9 cellular contexts compared by ENCODE assay signal in genomic region chr10:69636626-69637550, GRCh38. TPM values are rescaled to one million over a fixed set of nuclear protein-coding genes. Genes with fewer than 3 reads are reported as not detected.
A peak's percentile ranks its signal among the peaks of the same experiment; 100 is the strongest.
DNase-seq lines count a peak whose midpoint lies in the region; ATAC-seq and TF ChIP-seq lines count a peak whose summit lies in the region.
"Had no signal": no experiment of that assay in that cellular context is flagged by ENCODE, and none has a peak within 500 bp of the region (broad histone marks: within the 10 kb centered on the region; RNA-seq: fewer than 3 reads in every experiment).

No MANE protein-coding gene starts in this region.

- WGBS in SK-N-SH (ENCODE audit: low lambda C conversion rate) = 51% methylated on average over 8 of the region's 9 CpGs

- H3F3A ChIP-seq in SK-N-SH (replicated peaks; ENCODE audit: insufficient read depth) = peaks cover 8% of the 10 kb centered on the region

- no peak overlapping the region for H3K4me2 ChIP-seq in SK-N-SH

- peak; percentile 38 for TF ChIP-seq RAD21 in SK-N-SH (IDR thresholded peaks at IDR 0.05; ENCODE audit: low read length)

- DNase-seq in stimulated activated CD4-positive, alpha-beta T cell treated with anti-CD3 and anti-CD28 coated beads, Interleukin-15, amount 100 ng/mL, for 24 hours = peak; percentile 24
- DNase-seq in stimulated activated CD4-positive, alpha-beta T cell treated with anti-CD3 and anti-CD28 coated beads, Interleukin-1b, Interleukin-23, amount 100 ng/mL, for 48 hours = no peak
- DNase-seq in SK-N-SH = no peak
- DNase-seq in fibroblast of villous mesenchyme (ENCODE audit: low read depth) = no peak
- DNase-seq in upper lobe of right lung = no peak
- no peak for DNase-seq in pons (ENCODE audit: low spot score)
- no peak for DNase-seq in NCI-H345 treated with DMSO at 0.1 percent for 48 hours (lab: John Stamatoyannopoulos, UW; ENCODE audit: unreplicated experiment)

- H3K4me3 ChIP-seq in SK-N-SH (ENCODE audit: low read depth in 2 of 2, low read length in 1 of 2) (no peak overlapping the region), fibroblast of villous mesenchyme (ENCODE audit: low read depth, low read length) (no peak overlapping the region), upper lobe of right lung (no peak overlapping the region)
- H3K4me3 ChIP-seq: breast epithelium had no signal

- no peaks in the 10 kb centered on the region for H3K9me2 ChIP-seq in SK-N-SH

- no peak overlapping the region for H3K9ac ChIP-seq in SK-N-SH

- peak; percentile 8 for ATAC-seq in upper lobe of right lung
- ATAC-seq in HG03460 (IDR thresholded peaks at IDR 0.05; ENCODE audit: unreplicated experiment) = no peak

- H3K27me3 ChIP-seq in SK-N-SH (ENCODE audit: insufficient read depth) (no peaks in the 10 kb centered on the region), upper lobe of right lung (no peaks in the 10 kb centered on the region)
- H3K27me3 ChIP-seq: breast epithelium had no signal

- no peaks in the 10 kb centered on the region for H3K9me3 ChIP-seq in SK-N-SH
- no peaks in the 10 kb centered on the region for H3K9me3 ChIP-seq in upper lobe of right lung
- H3K9me3 ChIP-seq: breast epithelium had no signal

- H2AFZ ChIP-seq in SK-N-SH (ENCODE audit: low read depth) = no peak overlapping the region

- no peaks in the 10 kb centered on the region for H3K4me1 ChIP-seq in SK-N-SH (ENCODE audit: control insufficient read depth in 1 of 2, insufficient read depth in 2 of 2, low read depth in 1 of 2, low read length in 1 of 2)
- H3K4me1 ChIP-seq in upper lobe of right lung = no peaks in the 10 kb centered on the region
- H3K4me1 ChIP-seq: breast epithelium had no signal

- TF ChIP-seq EP300 in SK-N-SH (IDR thresholded peaks at IDR 0.05; ENCODE audit: borderline replicate concordance in 1 of 2, low read depth in 1 of 2, low read length in 1 of 2) = no peak

- H4K20me1 ChIP-seq in SK-N-SH (ENCODE audit: insufficient read depth) = no peaks in the 10 kb centered on the region

- peaks cover 0 to 5% of the 10 kb centered on the region in 2 experiments for H3K36me3 ChIP-seq in SK-N-SH (replicated peaks in 1 of 2; ENCODE audit: control insufficient read depth in 1 of 2, insufficient read depth in 2 of 2, low read length in 1 of 2)
- no peaks in the 10 kb centered on the region for H3K36me3 ChIP-seq in upper lobe of right lung
- H3K36me3 ChIP-seq: breast epithelium had no signal

- POLR2A ChIA-PET in SK-N-SH (lab: Yijun Ruan, JAX) = interaction anchor here (0.8 to 2.6 kb wide), 3 partner anchors 30 to 121 kb away, joined by 3 to 9 read pairs (median 3); no protein-coding TSS in a partner anchor

- intact Hi-C loops in upper lobe of right lung (cut with DNase I) = loop anchor here (5.0 to 10.0 kb wide), 2 partner anchors 120 to 212 kb away; no protein-coding TSS in a partner anchor

- TF ChIP-seq CTCF in SK-N-SH (IDR thresholded peaks at IDR 0.05) = peak; percentile 36
- peak; percentile 28 for TF ChIP-seq CTCF in fibroblast of villous mesenchyme (IDR thresholded peaks at IDR 0.05; ENCODE audit: insufficient read depth, low read depth, low read length)
- TF ChIP-seq CTCF in upper lobe of right lung (IDR thresholded peaks at IDR 0.05) = no peak

- H3K27ac ChIP-seq in SK-N-SH (ENCODE audit: low read depth in 2 of 2, low read length in 1 of 2) (no peak overlapping the region), upper lobe of right lung (no peak overlapping the region)
- H3K27ac ChIP-seq: breast epithelium had no signal

- H3K79me2 ChIP-seq in SK-N-SH (ENCODE audit: insufficient read depth) = no peaks in the 10 kb centered on the region

- CTCF ChIA-PET in SK-N-SH (lab: Yijun Ruan, JAX) = interaction anchor here (0.5 to 22.1 kb wide), 31 partner anchors 8 to 278 kb away, joined by 3 to 571 read pairs (median 4); partner anchors contain the start of gene TSPAN15

TF ChIP-seq in SK-N-SH, 30 proteins besides CTCF, POLR2A, EP300 and RAD21:
- no peak for TF ChIP-seq RFX5 (IDR thresholded peaks at IDR 0.05; ENCODE audit: low read length)
- TF ChIP-seq SMC3 (IDR thresholded peaks at IDR 0.05; ENCODE audit: low read depth, low read length) = peak; percentile 38

RNA-seq across cellular contexts. Expression of gene FAM241B, which starts 6.8 kb away (rescaled TPM):
- polyA plus RNA-seq in SK-N-SH (2012; rRNA removed) = 16.0 and 19.2 TPM in 2 replicates
- 15.6 and 16.3 TPM in 2 replicates for polyA plus RNA-seq in SK-N-SH (2012; cell fraction: cytosol; rRNA removed)
- polyA plus RNA-seq in SK-N-SH (2012; cell fraction: nucleus; rRNA removed) = 14.5 and 14.8 TPM in 2 replicates
- total RNA-seq in fibroblast of villous mesenchyme (not detected in 2 replicates), upper lobe of right lung (5.2 TPM)
